15 cellular contexts compared by ENCODE assay signal in genomic region chr2:86003967-86004366, GRCh38.
"Had no signal": no experiment of that assay in that cellular context is flagged by ENCODE, and none has a peak within 500 bp of the region (broad histone marks: within the 10 kb centered on the region; RNA-seq: fewer than 3 reads in every experiment).

No MANE protein-coding gene starts in this region.

- H3K9me3 Mint-ChIP-seq: immature natural killer cell, natural killer cell had no signal

- H3K4me3 ChIP-seq: ascending aorta, breast epithelium had no signal

- H3K4me1 ChIP-seq: foreskin keratinocyte had no signal

- H3K9me3 ChIP-seq: neutrophil had no signal

- H3K36me3 Mint-ChIP-seq: immature natural killer cell, natural killer cell had no signal

- ATAC-seq: activated CD8-positive, alpha-beta T cell treated with anti-CD3 and anti-CD28 coated beads for 36 hours; foreskin keratinocyte; natural killer cell had no signal

- H3K27me3 ChIP-seq: ascending aorta, breast epithelium, foreskin keratinocyte, neutrophil had no signal

- H3K36me3 ChIP-seq: ascending aorta, breast epithelium, neutrophil had no signal

- H3K4me3 Mint-ChIP-seq: activated CD8-positive, alpha-beta T cell treated with anti-CD3 and anti-CD28 coated beads for 36 hours; dendritic cell treated with granulocyte-macrophage colony-stimulating factor and Interleukin-4, amounts not matched to agents 40 ng/mL and 50 ng/mL, for 4 days; immature natural killer cell; natural killer cell had no signal

- H3K27me3 Mint-ChIP-seq: activated CD8-positive, alpha-beta T cell treated with anti-CD3 and anti-CD28 coated beads for 36 hours; dendritic cell treated with granulocyte-macrophage colony-stimulating factor and Interleukin-4, amounts not matched to agents 40 ng/mL and 50 ng/mL, for 4 days had no signal

- H3K27ac Mint-ChIP-seq: activated CD8-positive, alpha-beta T cell treated with anti-CD3 and anti-CD28 coated beads for 36 hours; dendritic cell treated with granulocyte-macrophage colony-stimulating factor and Interleukin-4, amounts not matched to agents 40 ng/mL and 50 ng/mL, for 4 days; immature natural killer cell; natural killer cell had no signal

- H3K27ac ChIP-seq: ascending aorta, breast epithelium, foreskin keratinocyte, neutrophil, VCaP had no signal

- DNase-seq: activated CD4-positive, alpha-beta T cell treated with anti-CD3 and anti-CD28 coated beads for 4 hours; activated CD8-positive, alpha-beta T cell treated with anti-CD3 and anti-CD28 coated beads for 36 hours; effector memory CD4-positive, alpha-beta T cell; foreskin keratinocyte; immature natural killer cell; mesenchymal stem cell; natural killer cell; retina; stimulated activated CD4-positive, alpha-beta T cell treated with anti-CD3 and anti-CD28 coated beads, Interleukin-12 subunit alpha, Interleukin-12 subunit beta, amount 100 ng/mL, for 4 hours; stimulated activated CD4-positive, alpha-beta T cell treated with anti-CD3 and anti-CD28 coated beads, Interleukin-2, amount 100 ng/mL, for 24 hours had no signal
